ENCODE assay signal across 9 cellular contexts in genomic region chr4:56757270-56757746, GRCh38.
DNase-seq lines count a peak whose midpoint lies in the region; ATAC-seq and TF ChIP-seq lines count a peak whose summit lies in the region.
"Had no signal": no experiment of that assay in that cellular context is flagged by ENCODE, and none has a peak within 500 bp of the region (broad histone marks: within the 10 kb centered on the region; RNA-seq: fewer than 3 reads in every experiment).

No MANE protein-coding gene starts in this region.

- H3K4me1 ChIP-seq in ACC112 (ENCODE audit: control insufficient read depth, insufficient read depth, low read length, unreplicated experiment), result peaks cover 36% of the 10 kb centered on the region
- peaks cover 9 to 43% (median 11%) of the 10 kb centered on the region in 3 donors for H3K4me1 ChIP-seq in esophagus squamous epithelium

- H3K27ac Mint-ChIP-seq in stimulated activated naive CD8-positive, alpha-beta T cell treated with anti-CD3 and anti-CD28 coated beads, Interleukin-15, Interleukin-2, amounts not matched to agents 100 ng/mL and 50 ng/mL, for 24 hours, result peak overlapping the region; percentile 92

- H3K4me3 ChIP-seq in ACC112 (ENCODE audit: low read depth, low read length) (peak overlapping the region; percentile 58), esophagus squamous epithelium (no peak overlapping the region)

- TF ChIP-seq POLR2A in esophagus squamous epithelium (IDR thresholded peaks at IDR 0.05) (no peak), erythroblast (IDR thresholded peaks at IDR 0.05; ENCODE audit: low read length) (no peak)

- no peaks in the 10 kb centered on the region for H3K9me3 Mint-ChIP-seq in stimulated activated naive CD8-positive, alpha-beta T cell treated with anti-CD3 and anti-CD28 coated beads, Interleukin-15, Interleukin-2, amounts not matched to agents 100 ng/mL and 50 ng/mL, for 24 hours

- H2AFZ ChIP-seq in ACC112 (ENCODE audit: low read length, unreplicated experiment), result peak overlapping the region; percentile 57

- ATAC-seq in GM19397 (IDR thresholded peaks at IDR 0.05; ENCODE audit: unreplicated experiment) (peak; percentile 45), HG03354 (IDR thresholded peaks at IDR 0.05; ENCODE audit: poor library complexity, severe bottlenecking, unreplicated experiment) (peak; percentile 65)

- H3K79me2 ChIP-seq in ACC112 (ENCODE audit: control insufficient read depth, insufficient read depth, low read length, unreplicated experiment), result no peaks in the 10 kb centered on the region

- intact Hi-C loops in esophagus squamous epithelium (cut with DNase I), result no loop called here

- no peak for TF ChIP-seq CTCF in esophagus squamous epithelium (IDR thresholded peaks at IDR 0.05)

- H3K4me3 Mint-ChIP-seq in stimulated activated naive CD8-positive, alpha-beta T cell treated with anti-CD3 and anti-CD28 coated beads, Interleukin-15, Interleukin-2, amounts not matched to agents 100 ng/mL and 50 ng/mL, for 24 hours, result peak overlapping the region; percentile 76

- DNase-seq in activated CD4-positive, alpha-beta T cell treated with anti-CD3 and anti-CD28 coated beads for 48 hours, result peak; percentile 21
- DNase-seq in esophagus squamous epithelium (lab: John Stamatoyannopoulos, UW) (no peak), erythroblast (lab: John Stamatoyannopoulos, UW) (no peak), cerebellar nuclear complex (lab: John Stamatoyannopoulos, UW) (no peak)

- peak overlapping the region; percentile 99 for H3K27ac ChIP-seq in ACC112 (ENCODE audit: low read depth, low read length)
- peak overlapping the region; percentile 54 to 80 (median 74) for H3K27ac ChIP-seq in esophagus squamous epithelium

- no peaks in the 10 kb centered on the region for H3K36me3 ChIP-seq in ACC112 (ENCODE audit: insufficient read depth, low read length)
- H3K36me3 ChIP-seq in esophagus squamous epithelium, result no peaks in the 10 kb centered on the region
- H3K36me3 ChIP-seq: heart left ventricle had no signal

- H3K27me3 Mint-ChIP-seq in stimulated activated naive CD8-positive, alpha-beta T cell treated with anti-CD3 and anti-CD28 coated beads, Interleukin-15, Interleukin-2, amounts not matched to agents 100 ng/mL and 50 ng/mL, for 24 hours, result no peaks in the 10 kb centered on the region

- H3K9me3 ChIP-seq in esophagus squamous epithelium, result no peaks in the 10 kb centered on the region
- H3K9me3 ChIP-seq: heart left ventricle had no signal

- H3K27me3 ChIP-seq in ACC112 (ENCODE audit: insufficient read depth, low read length) (no peaks in the 10 kb centered on the region), esophagus squamous epithelium (peaks cover 0 to 3% (median 0%) of the 10 kb centered on the region in 4 donors)

- peaks cover 58% of the 10 kb centered on the region for H3K4me1 Mint-ChIP-seq in stimulated activated naive CD8-positive, alpha-beta T cell treated with anti-CD3 and anti-CD28 coated beads, Interleukin-15, Interleukin-2, amounts not matched to agents 100 ng/mL and 50 ng/mL, for 24 hours (ENCODE audit: low read depth)

- 58 to 65% methylated on average over 2 to 3 of the region's 5 CpGs for WGBS in esophagus squamous epithelium, 2 donors

- H3K36me3 Mint-ChIP-seq in stimulated activated naive CD8-positive, alpha-beta T cell treated with anti-CD3 and anti-CD28 coated beads, Interleukin-15, Interleukin-2, amounts not matched to agents 100 ng/mL and 50 ng/mL, for 24 hours (ENCODE audit: low read depth), result no peaks in the 10 kb centered on the region
